In genomic region chr2:29769847-29770246, GRCh38 we compare ENCODE assay signal across 9 cellular contexts.
"Had no signal": no experiment of that assay in that cellular context is flagged by ENCODE, and none has a peak within 500 bp of the region (broad histone marks: within the 10 kb centered on the region; RNA-seq: fewer than 3 reads in every experiment).

No MANE protein-coding gene starts in this region.

- FAIRE-seq: HepG2 had no signal

- H3K4me3 ChIP-seq: GM23338, HAP-1 had no signal

- H3K27ac Mint-ChIP-seq: GM23338, HFFc6, IgD-negative memory B cell had no signal

- H3K36me3 ChIP-seq: HAP-1 had no signal

- H3K27ac ChIP-seq: HL-60 had no signal

- ATAC-seq: GM23338, HCT116, HepG2 had no signal

- H3K9me3 ChIP-seq: HAP-1 had no signal

- H3K36me3 Mint-ChIP-seq: IgD-negative memory B cell had no signal

- H3K4me1 Mint-ChIP-seq: GM23338, IgD-negative memory B cell had no signal

- H3K4me1 ChIP-seq: HAP-1 had no signal

- H3K9me3 Mint-ChIP-seq: GM23338, HFFc6, IgD-negative memory B cell had no signal

- DNase-seq: H7, HFFc6, KBM-7 had no signal

- H3K4me3 Mint-ChIP-seq: GM23338, HFFc6, IgD-negative memory B cell had no signal
